Comparison of ENCODE assay signal across 2 cellular contexts in the genomic region with DNA sequence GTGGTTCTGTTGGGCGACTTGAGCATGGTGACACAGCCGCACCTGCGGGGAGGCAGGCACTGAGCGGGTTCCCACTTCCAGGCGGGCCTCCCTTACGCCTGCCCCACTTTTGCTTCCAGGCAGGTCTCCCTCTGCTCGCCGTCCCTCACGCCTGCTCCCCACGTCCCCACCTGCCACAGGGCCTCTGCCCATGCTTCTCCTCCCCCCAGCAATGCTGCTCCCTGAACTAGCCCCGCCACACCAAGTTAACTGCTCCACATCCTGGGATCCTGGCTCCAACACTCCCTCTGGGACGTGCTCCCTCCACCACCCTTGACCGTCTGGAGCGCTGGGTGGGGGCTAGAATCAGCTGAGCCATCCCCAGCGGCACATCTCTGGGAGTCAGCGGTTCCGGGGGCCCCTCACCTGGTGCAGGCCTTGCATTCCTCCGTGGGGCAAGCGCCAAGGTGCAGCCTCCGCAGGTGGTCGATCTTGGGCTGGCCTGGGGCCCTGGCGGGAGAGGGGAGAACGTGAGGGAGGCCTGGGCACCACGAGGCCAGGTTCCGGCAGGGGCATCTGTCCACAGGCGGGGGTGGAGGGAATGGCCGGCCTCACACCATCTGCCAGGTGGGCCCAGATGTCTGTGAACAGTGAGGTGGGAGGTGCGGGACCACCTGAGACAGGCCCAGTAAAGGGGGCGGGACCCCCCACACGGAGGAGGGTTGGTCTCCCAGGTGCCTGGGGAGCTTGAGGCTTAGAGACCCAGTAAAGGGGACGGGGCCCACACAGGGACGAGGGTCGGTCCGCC.
TF ChIP-seq lines count a peak whose summit lies in the region.

No MANE protein-coding gene starts in this region.

TF ChIP-seq in A549, 52 proteins besides CTCF, POLR2A, EP300 and RAD21:
- no peak for TF ChIP-seq E2F6 (IDR thresholded peaks at IDR 0.05; ENCODE audit: borderline replicate concordance, low read depth)
- TF ChIP-seq MAX (IDR thresholded peaks at IDR 0.05): no peak
- TF ChIP-seq EHF (CRISPR knock-in tag; IDR thresholded peaks at IDR 0.05): peak; percentile 70; the same call in 1 of the 2 replicates
- TF ChIP-seq MAFK (IDR thresholded peaks at IDR 0.05; ENCODE audit: partially characterized antibody): no peak
- 0 out of 2 replicates have a peak, but pooled peaks have one; percentile 18 for TF ChIP-seq TP53 (CRISPR knock-in tag; IDR thresholded peaks at IDR 0.05)
- 0 out of 2 replicates have a peak, but pooled peaks have one; percentile 16 for TF ChIP-seq HOXA7 (CRISPR knock-in tag; IDR thresholded peaks at IDR 0.05)
- TF ChIP-seq, protein P1, sequence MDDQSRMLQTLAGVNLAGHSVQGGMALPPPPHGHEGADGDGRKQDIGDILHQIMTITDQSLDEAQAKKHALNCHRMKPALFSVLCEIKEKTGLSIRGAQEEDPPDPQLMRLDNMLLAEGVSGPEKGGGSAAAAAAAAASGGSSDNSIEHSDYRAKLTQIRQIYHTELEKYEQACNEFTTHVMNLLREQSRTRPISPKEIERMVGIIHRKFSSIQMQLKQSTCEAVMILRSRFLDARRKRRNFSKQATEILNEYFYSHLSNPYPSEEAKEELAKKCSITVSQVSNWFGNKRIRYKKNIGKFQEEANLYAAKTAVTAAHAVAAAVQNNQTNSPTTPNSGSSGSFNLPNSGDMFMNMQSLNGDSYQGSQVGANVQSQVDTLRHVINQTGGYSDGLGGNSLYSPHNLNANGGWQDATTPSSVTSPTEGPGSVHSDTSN (IDR thresholded peaks at IDR 0.05): peak; percentile 11; the same call in 1 of the 2 replicates
- TF ChIP-seq BCL3 (IDR thresholded peaks at IDR 0.05): no peak
- TF ChIP-seq SMC3 (IDR thresholded peaks at IDR 0.05): no peak
TF ChIP-seq in A549: peak in this region for 4.

TF ChIP-seq in GM12878, 131 proteins besides CTCF, POLR2A, EP300 and RAD21:
- no peak for TF ChIP-seq ESRRA (IDR thresholded peaks at IDR 0.05; ENCODE audit: low read length)
- no peak for TF ChIP-seq TCF3 (IDR thresholded peaks at IDR 0.05; ENCODE audit: borderline replicate concordance, insufficient read depth, low read depth, low read length)
- TF ChIP-seq FOS (IDR thresholded peaks at IDR 0.05; ENCODE audit: borderline replicate concordance, extremely low read depth, insufficient read length): no peak
- TF ChIP-seq NBN (IDR thresholded peaks at IDR 0.05): no peak
- no peak for TF ChIP-seq IRF5 (IDR thresholded peaks at IDR 0.05; ENCODE audit: borderline replicate concordance)
- TF ChIP-seq PML (IDR thresholded peaks at IDR 0.05; ENCODE audit: low read length): no peak
- TF ChIP-seq CBX3 (IDR thresholded peaks at IDR 0.05; ENCODE audit: borderline replicate concordance, low read depth): no peak
- TF ChIP-seq CHD1 (IDR thresholded peaks at IDR 0.05; ENCODE audit: low read depth, low read length): no peak
- no peak for TF ChIP-seq ZBTB11 (CRISPR knock-in tag; IDR thresholded peaks at IDR 0.05)
- no peak for TF ChIP-seq SRF (IDR thresholded peaks at IDR 0.05; ENCODE audit: low read depth in 2 of 2, low read length in 2 of 2)
- no peak for TF ChIP-seq SKIL (IDR thresholded peaks at IDR 0.05; ENCODE audit: low read depth, poor library complexity, severe bottlenecking)
- no peak for TF ChIP-seq MTA2 (IDR thresholded peaks at IDR 0.05; ENCODE audit: low read depth)
- no peak for TF ChIP-seq SP1 (IDR thresholded peaks at IDR 0.05; ENCODE audit: low read depth, low read length)
- no peak for TF ChIP-seq POU2F2 (IDR thresholded peaks at IDR 0.05; ENCODE audit: borderline replicate concordance, low read depth, low read length)
- no peak for TF ChIP-seq KAT2A (conservative IDR thresholded peaks at IDR 0.05; ENCODE audit: control insufficient read depth, low read depth, low read length)
- TF ChIP-seq IKZF2 (IDR thresholded peaks at IDR 0.05): no peak
- TF ChIP-seq BHLHE40 (IDR thresholded peaks at IDR 0.05; ENCODE audit: borderline replicate concordance in 1 of 2, low read depth in 2 of 2, low read length in 1 of 2): no peak
- no peak for TF ChIP-seq STAT1 (conservative IDR thresholded peaks at IDR 0.05)
- TF ChIP-seq NFIC (IDR thresholded peaks at IDR 0.05; ENCODE audit: low read depth, low read length): no peak
- no peak for TF ChIP-seq TCF7 (IDR thresholded peaks at IDR 0.05; ENCODE audit: borderline replicate concordance)
